23 cellular contexts compared by ENCODE assay signal in the genomic region with DNA sequence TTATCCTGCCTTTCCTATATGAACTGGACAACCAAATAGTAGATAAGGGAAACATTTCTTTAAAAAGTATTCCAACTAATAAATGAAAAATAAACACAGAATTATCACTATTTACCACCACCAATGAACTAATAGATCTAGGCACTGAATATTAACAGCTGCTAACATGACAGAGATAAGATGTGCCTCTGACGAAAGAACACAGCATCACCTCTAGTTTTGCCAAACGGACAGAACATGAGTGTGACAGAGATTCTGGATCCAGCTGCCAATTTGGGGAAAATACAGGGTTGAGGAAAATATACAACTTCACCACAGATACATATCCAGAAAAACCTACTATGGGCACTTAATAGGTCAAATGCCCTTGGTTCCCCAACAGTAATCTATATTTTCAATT. TPM values are rescaled to one million over a fixed set of nuclear protein-coding genes. Genes with fewer than 3 reads are reported as not detected.
A peak's percentile ranks its signal among the peaks of the same experiment; 100 is the strongest.
DNase-seq lines count a peak whose midpoint lies in the region; ATAC-seq and TF ChIP-seq lines count a peak whose summit lies in the region.
"Had no signal": no experiment of that assay in that cellular context is flagged by ENCODE, and none has a peak within 500 bp of the region (broad histone marks: within the 10 kb centered on the region; RNA-seq: fewer than 3 reads in every experiment).

No MANE protein-coding gene starts in this region.

- peak; percentile 64 for ATAC-seq in Right ventricle myocardium superior (ENCODE audit: poor library complexity)
- ATAC-seq in Right ventricle myocardium inferior, result no peak
- ATAC-seq in HG03175 (IDR thresholded peaks at IDR 0.05; ENCODE audit: unreplicated experiment), result no peak
- ATAC-seq: A549, GM12878, GM23338, HCT116 had no signal

- H3K4me1 Mint-ChIP-seq in endothelial cell (ENCODE audit: unreplicated experiment), result peaks cover 72% of the 10 kb centered on the region
- H3K4me1 Mint-ChIP-seq: CD14-positive monocyte, GM23338, H9 had no signal

- H3K4me3 Mint-ChIP-seq in endothelial cell (ENCODE audit: unreplicated experiment), result peak overlapping the region; percentile 14
- H3K4me3 Mint-ChIP-seq: CD14-positive monocyte; CD4-positive, alpha-beta T cell; CD8-positive, alpha-beta memory T cell; GM23338; H9 had no signal

- H3K27ac ChIP-seq in right atrium auricular region (peak overlapping the region; percentile 42 to 46), spleen (no peak overlapping the region)
- H3K27ac ChIP-seq: A549; BLaER1 treated with 17β-estradiol and CSF1 and Interleukin-3, amounts not matched to agents 10 nM and 100 nM had no signal

- no peak for TF ChIP-seq POLR2A in spleen (IDR thresholded peaks at IDR 0.05)

- no peaks in the 10 kb centered on the region for H3K9me3 Mint-ChIP-seq in endothelial cell (ENCODE audit: unreplicated experiment)
- H3K9me3 Mint-ChIP-seq: CD14-positive monocyte; CD4-positive, alpha-beta T cell; CD8-positive, alpha-beta memory T cell; GM23338; H9 had no signal

- peaks cover 57% of the 10 kb centered on the region for H3K36me3 ChIP-seq in right atrium auricular region
- H3K36me3 ChIP-seq in spleen, result peaks cover 0 to 100% (median 66%) of the 10 kb centered on the region in 6 donors

- DNase-seq in Right ventricle myocardium superior (no peak), Right ventricle myocardium inferior (ENCODE audit: missing footprints) (no peak), endothelial cell (ENCODE audit: low spot score) (no peak), right atrium auricular region (ENCODE audit: low spot score) (no peak), spleen (no peak)
- DNase-seq: 8988T; ACHN; AML-193; BE2C; CD4-positive, alpha-beta T cell; CD8-positive, alpha-beta memory T cell; DMS 273 treated with DMSO at 0.1 percent for 48 hours; DMS79; EL; GDM1; H9 had no signal

- H3K27ac Mint-ChIP-seq in endothelial cell (ENCODE audit: unreplicated experiment), result peak overlapping the region; percentile 91
- H3K27ac Mint-ChIP-seq: CD4-positive, alpha-beta T cell; GM23338; H9 had no signal

- WGBS in spleen, 5 donors, result 90 to 98% (median 96%) methylated on average over 2 of the region's 2 CpGs

- H3K27me3 Mint-ChIP-seq in endothelial cell (ENCODE audit: unreplicated experiment), result peaks cover 3% of the 10 kb centered on the region
- H3K27me3 Mint-ChIP-seq: CD4-positive, alpha-beta T cell; CD8-positive, alpha-beta memory T cell had no signal

- H3K4me1 ChIP-seq in right atrium auricular region, result peaks cover 0 to 10% of the 10 kb centered on the region in 2 donors
- H3K4me1 ChIP-seq in spleen, result peaks cover 0 to 33% (median 5%) of the 10 kb centered on the region in 6 donors

- H3K9me3 ChIP-seq in right atrium auricular region (no peaks in the 10 kb centered on the region), spleen (no peaks in the 10 kb centered on the region)
- H3K9me3 ChIP-seq: A549; BE2C; BLaER1 treated with 17β-estradiol and CSF1 and Interleukin-3, amounts not matched to agents 10 nM and 100 nM had no signal

- H3K27me3 ChIP-seq in right atrium auricular region (no peaks in the 10 kb centered on the region), spleen (replicated peaks in 1 of 7) (no peaks in the 10 kb centered on the region)
- H3K27me3 ChIP-seq: BE2C; BLaER1 treated with 17β-estradiol and CSF1 and Interleukin-3, amounts not matched to agents 10 nM and 100 nM had no signal

- H3K4me3 ChIP-seq in right atrium auricular region (no peak overlapping the region), spleen (no peak overlapping the region)
- H3K4me3 ChIP-seq: A549; BLaER1 treated with 17β-estradiol and CSF1 and Interleukin-3, amounts not matched to agents 10 nM and 100 nM; GM12878; GM23338 had no signal

- intact Hi-C loops in Right ventricle myocardium superior (cut with DNase I), result no loop called here
- intact Hi-C loops in Right ventricle myocardium inferior (cut with DNase I), result no loop called here
- intact Hi-C loops in spleen (cut with DNase I; ENCODE audit: low total_unique reads), result no loop called here

- TF ChIP-seq CTCF in endothelial cell (IDR thresholded peaks at IDR 0.05; ENCODE audit: unreplicated experiment) (no peak), right atrium auricular region (IDR thresholded peaks at IDR 0.05) (no peak), spleen (IDR thresholded peaks at IDR 0.05 in 8 of 11, conservative IDR thresholded peaks at IDR 0.05 in 3 of 11) (no peak)

- H3K36me3 Mint-ChIP-seq in endothelial cell (ENCODE audit: low read depth, unreplicated experiment), result peaks cover 24% of the 10 kb centered on the region

RNA-seq across cellular contexts. Expression of a gene that starts 18.0 kb away (rescaled TPM):
- total RNA-seq in Right ventricle myocardium superior (25.0 TPM), Right ventricle myocardium inferior (24.1 TPM), endothelial cell (ENCODE audit: unreplicated experiment) (51.6 TPM), right atrium auricular region (10 to 100 TPM; 28.3 to 61.3 TPM), spleen (10 to 100 TPM; 42.5 to 98.9 (median 64.0) TPM)
- 10 to 100 TPM; 18.3 to 24.5 (median 19.2) TPM for polyA plus RNA-seq in spleen

RNA-seq across cellular contexts. Expression of a gene that starts 22.8 kb away (rescaled TPM):
- total RNA-seq in Right ventricle myocardium superior (4.9 TPM), Right ventricle myocardium inferior (7.1 TPM), endothelial cell (ENCODE audit: unreplicated experiment) (58.1 TPM), right atrium auricular region (1 to 10 TPM; 4.7 to 7.0 TPM), spleen (10 to 100 TPM; 13.9 to 24.7 (median 21.9) TPM)
- polyA plus RNA-seq in spleen, result 10 to 100 TPM in 1 of 3 donors, 1 to 10 TPM in 2; 4.7 to 10.4 (median 6.1) TPM

RNA-seq across cellular contexts. Expression of a gene that starts 26.5 kb away (rescaled TPM):
- total RNA-seq in Right ventricle myocardium superior (4.4 TPM), Right ventricle myocardium inferior (4.6 TPM), endothelial cell (ENCODE audit: unreplicated experiment) (346 TPM), right atrium auricular region (1 to 10 TPM; 6.5 to 7.3 TPM), spleen (10 to 100 TPM in 5 of 7 donors, 1 to 10 TPM in 2; 7.5 to 13.1 (median 10.8) TPM)
- polyA plus RNA-seq in spleen, result 1 to 10 TPM; 1.6 to 4.0 (median 2.3) TPM
- polyA plus RNA-seq: CD14-positive monocyte; CD8-positive, alpha-beta memory T cell; GM23338 had no signal

Comparison
In these comparisons a context has a peak if more than half of its experiments do, and no peak if none do; other contexts are left out.
1. H3K27ac ChIP-seq: peak in right atrium auricular region (2 of 2); none in spleen (0 of 8).
2. RNA of a gene that starts 26.5 kb away (total RNA-seq): 346 TPM in endothelial cell (single experiment); 7.5 to 13.1 TPM in spleen, 6.5 to 7.3 TPM in right atrium auricular region, 4.6 TPM in Right ventricle myocardium inferior (single experiment) and 4.4 TPM in Right ventricle myocardium superior (single experiment); every median in the first group is over 10 times any median in the second.